ENCODE assay signal across 26 cellular contexts in genomic region chr2:198518935-198519334, GRCh38.
DNase-seq lines count a peak whose midpoint lies in the region; ATAC-seq lines count a peak whose summit lies in the region.
"Had no signal": no experiment of that assay in that cellular context is flagged by ENCODE, and none has a peak within 500 bp of the region (broad histone marks: within the 10 kb centered on the region; RNA-seq: fewer than 3 reads in every experiment).

No MANE protein-coding gene starts in this region.

- no peaks in the 10 kb centered on the region for H3K79me2 ChIP-seq in Karpas-422 (ENCODE audit: low read length)

- H3K4me3 ChIP-seq in Karpas-422 (ENCODE audit: low read length) = no peak overlapping the region
- H3K4me3 ChIP-seq: BLaER1 treated with 17β-estradiol and CSF1 and Interleukin-3, amounts not matched to agents 10 nM and 100 nM; HAP-1; right lobe of liver had no signal

- H3K27ac ChIP-seq in Karpas-422 (ENCODE audit: low read length) = no peak overlapping the region
- H3K27ac ChIP-seq: BLaER1 treated with 17β-estradiol and CSF1 and Interleukin-3, amounts not matched to agents 10 nM and 100 nM; right lobe of liver had no signal

- H3K4me1 ChIP-seq in Karpas-422 (ENCODE audit: low read length) = peaks cover 19% of the 10 kb centered on the region
- H3K4me1 ChIP-seq: BLaER1 treated with 17β-estradiol and CSF1 and Interleukin-3, amounts not matched to agents 10 nM and 100 nM; HAP-1; right lobe of liver had no signal

- ATAC-seq in GM18502 (IDR thresholded peaks at IDR 0.05; ENCODE audit: poor library complexity, unreplicated experiment) = peak; percentile 73
- ATAC-seq in GM21360 (IDR thresholded peaks at IDR 0.05; ENCODE audit: unreplicated experiment) = peak; percentile 82
- ATAC-seq in HG03025 (IDR thresholded peaks at IDR 0.05; ENCODE audit: low FRiP score, unreplicated experiment) = peak; percentile 68
- no peak for ATAC-seq in activated CD4-positive, alpha-beta T cell treated with anti-CD3 and anti-CD28 coated beads for 36 hours
- ATAC-seq: left colon; natural killer cell treated with Interleukin-12 subunit alpha and Interleukin-12 subunit beta and Interleukin-15 and Interleukin-18, amount 100 ng/mL, for 72 hours; right lobe of liver had no signal

- peaks cover 2% of the 10 kb centered on the region for H3K27me3 Mint-ChIP-seq in activated CD4-positive, alpha-beta T cell treated with anti-CD3 and anti-CD28 coated beads for 36 hours
- H3K27me3 Mint-ChIP-seq: activated B cell treated with CpG ODN at 0.5 μM for 24 hours; activated T-cell treated with anti-CD3 and anti-CD28 coated beads, Interleukin-2, amount 50 U/mL, for 24 hours; natural killer cell treated with Interleukin-12 subunit alpha and Interleukin-12 subunit beta and Interleukin-15 and Interleukin-18, amount 100 ng/mL, for 72 hours had no signal

- CTCF ChIA-PET in activated CD4-positive, alpha-beta T cell treated with anti-CD3 and anti-CD28 coated beads for 36 hours (lab: Charles Lee) = no interaction called here

- H3K4me1 Mint-ChIP-seq in activated CD4-positive, alpha-beta T cell treated with anti-CD3 and anti-CD28 coated beads for 36 hours = no peaks in the 10 kb centered on the region

- no peak overlapping the region for H3K4me3 Mint-ChIP-seq in activated CD4-positive, alpha-beta T cell treated with anti-CD3 and anti-CD28 coated beads for 36 hours
- H3K4me3 Mint-ChIP-seq: activated B cell treated with CpG ODN at 0.5 μM for 24 hours; activated T-cell treated with anti-CD3 and anti-CD28 coated beads, Interleukin-2, amount 50 U/mL, for 24 hours; natural killer cell treated with Interleukin-12 subunit alpha and Interleukin-12 subunit beta and Interleukin-15 and Interleukin-18, amount 100 ng/mL, for 72 hours had no signal

- no peaks in the 10 kb centered on the region; the same call in 1 of the 2 replicates for H3K9me3 ChIP-seq in Karpas-422 (ENCODE audit: low read length)
- H3K9me3 ChIP-seq: BLaER1 treated with 17β-estradiol and CSF1 and Interleukin-3, amounts not matched to agents 10 nM and 100 nM; HAP-1; right lobe of liver had no signal

- no peaks in the 10 kb centered on the region for H4K20me1 ChIP-seq in Karpas-422 (ENCODE audit: insufficient read depth, low read depth, low read length)
- H4K20me1 ChIP-seq: BLaER1 treated with 17β-estradiol and CSF1 and Interleukin-3, amounts not matched to agents 10 nM and 100 nM had no signal

- H3K36me3 Mint-ChIP-seq in activated CD4-positive, alpha-beta T cell treated with anti-CD3 and anti-CD28 coated beads for 36 hours (ENCODE audit: low read depth) = no peaks in the 10 kb centered on the region
- H3K36me3 Mint-ChIP-seq: natural killer cell treated with Interleukin-12 subunit alpha and Interleukin-12 subunit beta and Interleukin-15 and Interleukin-18, amount 100 ng/mL, for 72 hours had no signal

- peak overlapping the region; percentile 55 for H3K4me2 ChIP-seq in Karpas-422 (ENCODE audit: low read depth, low read length, poor library complexity, severe bottlenecking)
- H3K4me2 ChIP-seq: BLaER1 treated with 17β-estradiol and CSF1 and Interleukin-3, amounts not matched to agents 10 nM and 100 nM had no signal

- intact Hi-C loops in activated CD4-positive, alpha-beta T cell treated with anti-CD3 and anti-CD28 coated beads for 36 hours (cut with DNase I, micrococcal nuclease) = no loop called here

- H3K9ac ChIP-seq in Karpas-422 (ENCODE audit: low read length) = no peak overlapping the region
- H3K9ac ChIP-seq: BLaER1 treated with 17β-estradiol and CSF1 and Interleukin-3, amounts not matched to agents 10 nM and 100 nM had no signal

- no peak overlapping the region for H3K27ac Mint-ChIP-seq in activated CD4-positive, alpha-beta T cell treated with anti-CD3 and anti-CD28 coated beads for 36 hours
- H3K27ac Mint-ChIP-seq: activated B cell treated with CpG ODN at 0.5 μM for 24 hours; activated T-cell treated with anti-CD3 and anti-CD28 coated beads, Interleukin-2, amount 50 U/mL, for 24 hours; natural killer cell treated with Interleukin-12 subunit alpha and Interleukin-12 subunit beta and Interleukin-15 and Interleukin-18, amount 100 ng/mL, for 72 hours had no signal

- no peaks in the 10 kb centered on the region for H3K36me3 ChIP-seq in Karpas-422 (ENCODE audit: insufficient read depth, low read length)
- H3K36me3 ChIP-seq: BLaER1 treated with 17β-estradiol and CSF1 and Interleukin-3, amounts not matched to agents 10 nM and 100 nM; HAP-1; right lobe of liver had no signal

- H3K27me3 ChIP-seq in Karpas-422 (ENCODE audit: low read length) = no peaks in the 10 kb centered on the region
- H3K27me3 ChIP-seq: BLaER1 treated with 17β-estradiol and CSF1 and Interleukin-3, amounts not matched to agents 10 nM and 100 nM; right lobe of liver had no signal

- POLR2A ChIA-PET in activated CD4-positive, alpha-beta T cell treated with anti-CD3 and anti-CD28 coated beads for 36 hours (lab: Charles Lee) = no interaction called here

- no peaks in the 10 kb centered on the region for H3K9me2 ChIP-seq in Karpas-422 (replicated peaks; ENCODE audit: insufficient read depth, low read length)

- DNase-seq in Karpas-422 (peak; percentile 69), GF-D8 (lab: John Stamatoyannopoulos, UW) (no peak), HuH-7.5 (ENCODE audit: low spot score) (no peak)
- no peak for DNase-seq in stimulated activated CD4-positive, alpha-beta T cell treated with anti-CD3 and anti-CD28 coated beads, Interleukin-4, amount 100 ng/mL, for 24 hours
- DNase-seq in activated CD4-positive, alpha-beta T cell treated with anti-CD3 and anti-CD28 coated beads for 36 hours = no peak
- DNase-seq: activated B cell treated with CpG ODN at 0.5 μM for 24 hours; activated naive CD4-positive, alpha-beta T cell; activated T-cell treated with anti-CD3 and anti-CD28 coated beads, Interleukin-2, amount 50 U/mL, for 24 hours; amniotic stem cell; cortex of kidney; GDM1; head of caudate nucleus; left colon; NCI-H1417; NCI-H2107; NCI-H524; right lobe of liver; stimulated activated CD4-positive, alpha-beta T cell treated with anti-CD3 and anti-CD28 coated beads, Interleukin-15, amount 100 ng/mL, for 24 hours; substantia nigra; T1000 had no signal

- H3K9me3 Mint-ChIP-seq in activated CD4-positive, alpha-beta T cell treated with anti-CD3 and anti-CD28 coated beads for 36 hours (ENCODE audit: low read depth) = peaks cover 2% of the 10 kb centered on the region
- H3K9me3 Mint-ChIP-seq: activated B cell treated with CpG ODN at 0.5 μM for 24 hours; activated T-cell treated with anti-CD3 and anti-CD28 coated beads, Interleukin-2, amount 50 U/mL, for 24 hours had no signal

- H2AFZ ChIP-seq in Karpas-422 (ENCODE audit: low read length) = no peak overlapping the region
